11 cellular contexts compared by ENCODE assay signal in the genomic region with DNA sequence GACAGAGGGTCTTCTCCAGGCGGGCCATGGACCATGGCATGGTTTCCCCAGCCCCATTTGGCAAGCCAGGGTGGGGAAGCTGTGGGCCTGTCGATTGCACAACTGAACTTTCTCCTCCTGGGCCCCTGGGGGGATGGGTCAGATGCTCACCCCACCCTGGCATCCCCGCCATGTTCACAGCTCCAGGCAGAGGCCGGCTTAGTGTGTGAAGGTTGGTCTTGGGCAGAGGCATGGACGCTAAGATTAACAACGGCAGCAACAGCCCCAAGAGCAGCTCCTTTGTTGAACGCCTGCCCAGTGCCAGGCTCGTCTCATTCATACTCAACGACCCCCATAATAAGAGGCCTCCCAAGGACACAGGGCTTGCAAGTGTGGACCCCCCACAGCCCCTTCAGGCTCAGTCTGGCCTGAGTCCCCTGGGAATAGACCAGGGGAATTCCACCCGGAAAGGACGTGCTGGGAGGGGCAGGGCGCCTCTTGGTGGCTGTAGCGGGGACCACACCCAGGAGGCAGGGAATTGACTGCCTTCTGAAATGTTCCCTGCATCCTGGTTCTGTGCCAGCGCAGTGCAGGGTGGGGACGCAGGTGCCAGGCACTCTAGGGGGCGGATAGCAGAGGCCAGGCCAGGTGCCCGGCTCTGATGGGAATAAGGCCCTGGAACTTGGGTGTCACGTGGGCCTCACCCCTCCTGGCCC. TPM values are rescaled to one million over a fixed set of nuclear protein-coding genes. Genes with fewer than 3 reads are reported as not detected.
A peak's percentile ranks its signal among the peaks of the same experiment; 100 is the strongest.
DNase-seq lines count a peak whose midpoint lies in the region; ATAC-seq, FAIRE-seq and TF ChIP-seq lines count a peak whose summit lies in the region.
"Had no signal": no experiment of that assay in that cellular context is flagged by ENCODE, and none has a peak within 500 bp of the region (broad histone marks: within the 10 kb centered on the region; RNA-seq: fewer than 3 reads in every experiment).

No MANE protein-coding gene starts in this region.

- H3K4me1 ChIP-seq in adipocyte (ENCODE audit: control insufficient read depth, insufficient read depth, low read length) (peaks cover 46% of the 10 kb centered on the region), right lobe of liver (no peaks in the 10 kb centered on the region)

- H3K9ac ChIP-seq in adipocyte (ENCODE audit: low read length), result no peak overlapping the region

- intact Hi-C loops in right lobe of liver (cut with DNase I), result no loop called here

- H3K27ac ChIP-seq in right lobe of liver, result no peak overlapping the region

- no peak for TF ChIP-seq POLR2A in right lobe of liver (IDR thresholded peaks at IDR 0.05)

- H3K36me3 ChIP-seq in adipocyte (ENCODE audit: control insufficient read depth, insufficient read depth, low read length, severe bottlenecking) (peaks cover 15% of the 10 kb centered on the region), right lobe of liver (no peaks in the 10 kb centered on the region)

- peak in 3 of 4 donors; percentile 9 to 20 (median 17) for ATAC-seq in right lobe of liver
- no peak for ATAC-seq in HG02981 (IDR thresholded peaks at IDR 0.05; ENCODE audit: unreplicated experiment)

- DNase-seq in AG08396 (ENCODE audit: low spot score) (peak; percentile 41), adipocyte (ENCODE audit: low read depth) (peak; percentile 26), right lobe of liver (no peak), kidney glomerular epithelial cell (lab: John Stamatoyannopoulos, UW) (no peak), GM19239 (ENCODE audit: insufficient read length, low spot score) (no peak), HPDE6-E6E7 (ENCODE audit: extremely low spot score) (no peak)
- DNase-seq: activated B cell treated with CpG ODN at 0.5 μM for 24 hours, DMS79, NCI-H2171 treated with DMSO at 0.1 percent for 48 hours had no signal

- H3K9me3 ChIP-seq in adipocyte (ENCODE audit: control insufficient read depth, low read length) (no peaks in the 10 kb centered on the region), right lobe of liver (no peaks in the 10 kb centered on the region)

- H3K4me3 ChIP-seq in adipocyte (ENCODE audit: low read length) (no peak overlapping the region), right lobe of liver (no peak overlapping the region)

- 60% methylated on average over 2 of the region's 18 CpGs for WGBS in right lobe of liver (ENCODE audit: insufficient coverage, low coverage, low lambda C conversion rate, missing lambda C conversion rate)

- no peak for FAIRE-seq in GM19239 (lab: Jason Lieb, UNC)

- H3K27me3 ChIP-seq in adipocyte (replicated peaks; ENCODE audit: control insufficient read depth, insufficient read depth, low read length), result no peaks in the 10 kb centered on the region
- H3K27me3 ChIP-seq in right lobe of liver, result no peaks in the 10 kb centered on the region

- TF ChIP-seq CTCF in GM12874 (IDR thresholded peaks at IDR 0.05; ENCODE audit: insufficient read depth, low read depth, low read length) (peak; percentile 49), right lobe of liver (IDR thresholded peaks at IDR 0.05) (peak in 2 of 4 donors; percentile 9 to 22)

RNA-seq across cellular contexts. Expression of a gene that starts 8.3 kb away (rescaled TPM):
- total RNA-seq in right lobe of liver, result 100 to 1,000 TPM in 2 of 6 experiments, 10 to 100 TPM in 4; 18.1 to 198 (median 31.9) TPM

RNA-seq across cellular contexts. Expression of a gene that starts 16.4 kb away (rescaled TPM):
- 10 to 100 TPM in 4 of 6 experiments, 1 to 10 TPM in 2; 8.8 to 22.3 (median 11.4) TPM for total RNA-seq in right lobe of liver

RNA-seq across cellular contexts. Expression of a gene that starts 27.3 kb away (rescaled TPM):
- total RNA-seq in right lobe of liver, result 10 to 100 TPM; 18.6 to 43.5 (median 24.4) TPM

RNA-seq across cellular contexts. Expression of a gene that starts 49.1 kb away (rescaled TPM):
- total RNA-seq in right lobe of liver, result under 1 TPM in 5 of 6 experiments, not detected in 1; 0.22 to 0.42 (median 0.31) TPM

Comparison
In these comparisons a context has a peak if more than half of its experiments do, and no peak if none do; other contexts are left out.
1. DNase-seq: peak in AG08396 (single experiment) and adipocyte (single experiment); none in right lobe of liver (0 of 3), kidney glomerular epithelial cell (single experiment), GM19239 (single experiment) and HPDE6-E6E7 (single experiment).